ENCODE assay signal across 20 cellular contexts in genomic region chrX:31649176-31649575, GRCh38.
"Had no signal": no experiment of that assay in that cellular context is flagged by ENCODE, and none has a peak within 500 bp of the region (broad histone marks: within the 10 kb centered on the region; RNA-seq: fewer than 3 reads in every experiment).

No MANE protein-coding gene starts in this region.

- H3K4me1 Mint-ChIP-seq: IgD-negative memory B cell had no signal

- H3K4me1 ChIP-seq: SJSA1 had no signal

- H3K27me3 ChIP-seq: SJSA1 had no signal

- H3K4me3 Mint-ChIP-seq: IgD-negative memory B cell had no signal

- H3K27ac Mint-ChIP-seq: IgD-negative memory B cell had no signal

- H3K27me3 Mint-ChIP-seq: IgD-negative memory B cell had no signal

- H3K9me3 ChIP-seq: SJSA1 had no signal

- H3K4me3 ChIP-seq: K562, SJSA1, SK-N-MC had no signal

- FAIRE-seq: HTR-8/SVneo, K562 had no signal

- ATAC-seq: K562 had no signal

- DNase-seq: Kasumi-1, MM.1S, NCI-H1092 treated with DMSO at 0.1 percent for 48 hours, NCI-H187, NCI-H2029, NCI-H2081 treated with DMSO at 0.1 percent for 48 hours, NCI-H2227 treated with DMSO at 0.1 percent for 48 hours, NCI-H510A, NCI-H524 treated with DMSO at 0.1 percent for 48 hours, NCI-H82, Right ventricle myocardium superior, RPMI8226, SIG-M5 had no signal

- H3K4me2 ChIP-seq: KMS-11 had no signal

- H3K36me3 Mint-ChIP-seq: IgD-negative memory B cell had no signal

- H3K9ac ChIP-seq: KMS-11 had no signal

- H3K27ac ChIP-seq: HL-60, KMS-11, SJSA1, SK-N-MC had no signal

- H3K36me3 ChIP-seq: SJSA1 had no signal
